Comparison of ENCODE assay signal across 7 cellular contexts in the genomic region with DNA sequence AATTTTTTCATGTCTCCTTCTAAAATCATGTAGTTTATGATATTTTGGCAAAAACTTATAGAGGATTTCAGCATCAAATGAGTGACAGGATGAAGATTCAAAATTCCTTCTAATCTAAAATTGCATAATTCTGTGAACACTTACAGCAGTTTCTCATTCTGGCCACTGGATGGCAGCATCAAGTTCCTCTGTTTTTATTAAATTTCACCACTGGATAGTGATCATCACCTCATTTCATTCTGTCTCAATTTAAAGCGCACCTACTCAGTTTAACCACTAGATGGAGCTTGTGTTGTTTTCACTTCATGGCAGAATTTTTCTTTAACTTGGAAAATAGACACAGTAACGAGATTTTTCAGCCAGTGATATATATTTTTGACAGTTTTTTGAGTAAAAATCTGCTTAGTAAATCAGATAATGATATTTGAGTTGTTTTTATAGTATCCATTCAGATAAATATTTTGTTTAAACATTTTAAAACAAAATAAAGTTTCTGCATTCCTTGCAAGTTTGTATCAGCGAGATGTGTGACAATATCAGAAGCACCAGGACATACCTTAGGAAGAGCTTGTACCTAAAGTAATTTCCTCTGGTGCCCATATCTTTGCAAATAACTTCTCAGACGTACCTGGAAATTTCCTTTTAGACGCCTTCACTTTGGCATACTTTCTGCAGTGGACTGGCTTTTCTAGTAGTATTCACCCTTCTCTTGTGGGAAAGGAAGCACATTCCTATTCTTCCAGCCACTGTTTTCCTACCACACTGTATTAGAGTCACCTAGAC.
DNase-seq lines count a peak whose midpoint lies in the region; ATAC-seq, FAIRE-seq and TF ChIP-seq lines count a peak whose summit lies in the region.

No MANE protein-coding gene starts in this region.

- TF ChIP-seq POLR2A in GM12892 (IDR thresholded peaks at IDR 0.05; ENCODE audit: low read depth, low read length): no peak
- no peak for TF ChIP-seq POLR2A in NB4 (IDR thresholded peaks at IDR 0.05; ENCODE audit: extremely low read depth, insufficient read length)

- H3K27me3 Mint-ChIP-seq in activated naive CD4-positive, alpha-beta T cell treated with anti-CD3 and anti-CD28 coated beads, Interleukin-2, amount 10 ng/mL, durations not matched to agents 7 days and 5 days: peaks cover 3% of the 10 kb centered on the region

- DNase-seq in GM12892 (ENCODE audit: insufficient read length): no peak
- DNase-seq in NB4 (ENCODE audit: low read depth): peak; percentile 86
- peak; percentile 96 for DNase-seq in SIG-M5 treated with dmso at 0.1 percent for 504 hours (lab: John Stamatoyannopoulos, UW; ENCODE audit: unreplicated experiment)
- peak; percentile 70 for DNase-seq in activated naive CD4-positive, alpha-beta T cell treated with anti-CD3 and anti-CD28 coated beads, Interleukin-2, amount 10 ng/mL, durations not matched to agents 7 days and 5 days
- DNase-seq in Right ventricle myocardium superior: no peak
- DNase-seq in retinal pigment epithelial cell (ENCODE audit: low read depth): peak; percentile 32

- no peaks in the 10 kb centered on the region for H3K36me3 Mint-ChIP-seq in activated naive CD4-positive, alpha-beta T cell treated with anti-CD3 and anti-CD28 coated beads, Interleukin-2, amount 10 ng/mL, durations not matched to agents 7 days and 5 days

- TF ChIP-seq CTCF in NB4 (IDR thresholded peaks at IDR 0.05; ENCODE audit: low read depth, low read length) (peak; percentile 90), retinal pigment epithelial cell (conservative IDR thresholded peaks at IDR 0.05; ENCODE audit: low read depth, low read length) (peak; percentile 89)

- CTCF ChIA-PET in activated naive CD4-positive, alpha-beta T cell treated with anti-CD3 and anti-CD28 coated beads, Interleukin-2, amount 10 ng/mL, durations not matched to agents 7 days and 5 days (lab: Charles Lee): interaction anchor here (0.9 to 2.6 kb wide), 11 partner anchors 42 to 250 kb away, joined by 3 to 14 read pairs (median 4); no protein-coding TSS in a partner anchor

- H3K4me1 Mint-ChIP-seq in activated naive CD4-positive, alpha-beta T cell treated with anti-CD3 and anti-CD28 coated beads, Interleukin-2, amount 10 ng/mL, durations not matched to agents 7 days and 5 days: peaks cover 9% of the 10 kb centered on the region

- ATAC-seq in HG02623 (IDR thresholded peaks at IDR 0.05; ENCODE audit: unreplicated experiment): peak; percentile 88
- ATAC-seq in Right ventricle myocardium superior (ENCODE audit: poor library complexity): peak; percentile 92

- H3K9me3 Mint-ChIP-seq in activated naive CD4-positive, alpha-beta T cell treated with anti-CD3 and anti-CD28 coated beads, Interleukin-2, amount 10 ng/mL, durations not matched to agents 7 days and 5 days: no peaks in the 10 kb centered on the region

- no peak overlapping the region for H3K4me3 Mint-ChIP-seq in activated naive CD4-positive, alpha-beta T cell treated with anti-CD3 and anti-CD28 coated beads, Interleukin-2, amount 10 ng/mL, durations not matched to agents 7 days and 5 days

- no peak overlapping the region for H3K27ac Mint-ChIP-seq in activated naive CD4-positive, alpha-beta T cell treated with anti-CD3 and anti-CD28 coated beads, Interleukin-2, amount 10 ng/mL, durations not matched to agents 7 days and 5 days

- intact Hi-C loops in Right ventricle myocardium superior (cut with DNase I): loop anchor here (10.0 kb wide), 1 partner anchor 220 kb away; no protein-coding TSS in a partner anchor

- FAIRE-seq in GM12892 (lab: Jason Lieb, UNC): peak; percentile 95

- no peak overlapping the region for H3K4me3 ChIP-seq in NB4 (ENCODE audit: low read depth, low read length)
- H3K4me3 ChIP-seq in retinal pigment epithelial cell (ENCODE audit: low read length): no peak overlapping the region

Comparison
In these comparisons a context has a peak if more than half of its experiments do, and no peak if none do; other contexts are left out.
1. DNase-seq: peak in NB4 (single experiment), SIG-M5 treated with dmso at 0.1 percent for 504 hours (single experiment), activated naive CD4-positive, alpha-beta T cell treated with anti-CD3 and anti-CD28 coated beads, Interleukin-2, amount 10 ng/mL, durations not matched to agents 7 days and 5 days (single experiment) and retinal pigment epithelial cell (single experiment); none in GM12892 (single experiment) and Right ventricle myocardium superior (single experiment).